ENCODE assay signal across 8 cellular contexts in genomic region chr17:59859444-59860025, GRCh38. TPM values are rescaled to one million over a fixed set of nuclear protein-coding genes. Genes with fewer than 3 reads are reported as not detected.
DNase-seq lines count a peak whose midpoint lies in the region; ATAC-seq and TF ChIP-seq lines count a peak whose summit lies in the region.

No MANE protein-coding gene starts in this region.

- H3K4me3 Mint-ChIP-seq in central memory CD8-positive, alpha-beta T cell = no peak overlapping the region
- H3K4me3 Mint-ChIP-seq in natural killer cell = no peak overlapping the region
- no peak overlapping the region for H3K4me3 Mint-ChIP-seq in activated CD8-positive, alpha-beta memory T cell treated with anti-CD3 and anti-CD28 coated beads, Interleukin-2, amount 10 ng/mL, durations not matched to agents 7 days and 5 days

- no peaks in the 10 kb centered on the region for H3K9me3 Mint-ChIP-seq in central memory CD8-positive, alpha-beta T cell
- H3K9me3 Mint-ChIP-seq in natural killer cell = no peaks in the 10 kb centered on the region
- no peaks in the 10 kb centered on the region for H3K9me3 Mint-ChIP-seq in activated CD8-positive, alpha-beta memory T cell treated with anti-CD3 and anti-CD28 coated beads, Interleukin-2, amount 10 ng/mL, durations not matched to agents 7 days and 5 days (ENCODE audit: low read depth)

- no peak overlapping the region for H3K27ac ChIP-seq in caudate nucleus (ENCODE audit: low read depth, low read length)

- no peaks in the 10 kb centered on the region for H3K27me3 Mint-ChIP-seq in central memory CD8-positive, alpha-beta T cell
- no peaks in the 10 kb centered on the region for H3K27me3 Mint-ChIP-seq in natural killer cell (ENCODE audit: low read depth in 2 of 2)
- no peaks in the 10 kb centered on the region for H3K27me3 Mint-ChIP-seq in activated CD8-positive, alpha-beta memory T cell treated with anti-CD3 and anti-CD28 coated beads, Interleukin-2, amount 10 ng/mL, durations not matched to agents 7 days and 5 days

- CTCF ChIA-PET in activated CD8-positive, alpha-beta memory T cell treated with anti-CD3 and anti-CD28 coated beads, Interleukin-2, amount 10 ng/mL, durations not matched to agents 7 days and 5 days (lab: Charles Lee) = interaction anchor here (0.6 to 3.3 kb wide), 24 partner anchors 10 to 340 kb away, joined by 3 to 14 read pairs (median 4); partner anchors contain the start of genes RPS6KB1 and TUBD1

- TF ChIP-seq CTCF in natural killer cell (IDR thresholded peaks at IDR 0.05) = peak; percentile 69

- no peak overlapping the region for H3K27ac Mint-ChIP-seq in central memory CD8-positive, alpha-beta T cell (ENCODE audit: low read depth)
- no peak overlapping the region for H3K27ac Mint-ChIP-seq in natural killer cell
- no peak overlapping the region for H3K27ac Mint-ChIP-seq in activated CD8-positive, alpha-beta memory T cell treated with anti-CD3 and anti-CD28 coated beads, Interleukin-2, amount 10 ng/mL, durations not matched to agents 7 days and 5 days

- H3K36me3 Mint-ChIP-seq in central memory CD8-positive, alpha-beta T cell (ENCODE audit: insufficient read depth) = peaks cover 24% of the 10 kb centered on the region
- H3K36me3 Mint-ChIP-seq in natural killer cell = no peaks in the 10 kb centered on the region
- peaks cover 15% of the 10 kb centered on the region for H3K36me3 Mint-ChIP-seq in activated CD8-positive, alpha-beta memory T cell treated with anti-CD3 and anti-CD28 coated beads, Interleukin-2, amount 10 ng/mL, durations not matched to agents 7 days and 5 days

- intact Hi-C loops in natural killer cell (cut with micrococcal nuclease) = loop anchor here (1.0 kb wide), 1 partner anchor 106 kb away; no protein-coding TSS in a partner anchor

- DNase-seq in NCI-H82 (lab: John Stamatoyannopoulos, UW) = peak; percentile 9
- no peak for DNase-seq in NCI-H82 treated with DMSO at 0.1 percent for 48 hours (lab: John Stamatoyannopoulos, UW; ENCODE audit: unreplicated experiment)
- peak; percentile 58 for DNase-seq in NCI-H69 (lab: John Stamatoyannopoulos, UW)
- DNase-seq in central memory CD8-positive, alpha-beta T cell (ENCODE audit: low spot score in 2 of 2) = no peak
- DNase-seq in natural killer cell = no peak
- no peak for DNase-seq in activated CD8-positive, alpha-beta memory T cell treated with anti-CD3 and anti-CD28 coated beads, Interleukin-2, amount 10 ng/mL, durations not matched to agents 7 days and 5 days
- DNase-seq in caudate nucleus (lab: John Stamatoyannopoulos, UW) = no peak

- peak; percentile 56 for ATAC-seq in central memory CD8-positive, alpha-beta T cell (replicated peaks; ENCODE audit: extremely low read depth, poor library complexity, severe bottlenecking)
- ATAC-seq in natural killer cell (peak; percentile 52 to 67 (median 65)), GM21576 (IDR thresholded peaks at IDR 0.05; ENCODE audit: unreplicated experiment) (no peak)
- ATAC-seq in activated CD8-positive, alpha-beta memory T cell treated with anti-CD3 and anti-CD28 coated beads, Interleukin-2, amount 10 ng/mL, durations not matched to agents 7 days and 5 days = no peak

- no peaks in the 10 kb centered on the region for H3K4me1 Mint-ChIP-seq in central memory CD8-positive, alpha-beta T cell
- no peaks in the 10 kb centered on the region for H3K4me1 Mint-ChIP-seq in natural killer cell
- H3K4me1 Mint-ChIP-seq in activated CD8-positive, alpha-beta memory T cell treated with anti-CD3 and anti-CD28 coated beads, Interleukin-2, amount 10 ng/mL, durations not matched to agents 7 days and 5 days = peaks cover 20% of the 10 kb centered on the region

RNA-seq across cellular contexts. Expression of gene TUBD1, which starts 33.2 kb away (rescaled TPM):
- 1 to 10 TPM; 8.4 to 9.0 (median 8.4) TPM for total RNA-seq in natural killer cell
- total RNA-seq in activated CD8-positive, alpha-beta memory T cell treated with anti-CD3 and anti-CD28 coated beads, Interleukin-2, amount 10 ng/mL, durations not matched to agents 7 days and 5 days = 10 to 100 TPM; 14.3 to 15.5 TPM

RNA-seq across cellular contexts. Expression of gene RPS6KB1, which starts 33.4 kb away (rescaled TPM):
- 10 to 100 TPM; 70.6 to 85.0 (median 78.2) TPM for total RNA-seq in natural killer cell
- 10 to 100 TPM; 52.3 to 58.6 TPM for total RNA-seq in activated CD8-positive, alpha-beta memory T cell treated with anti-CD3 and anti-CD28 coated beads, Interleukin-2, amount 10 ng/mL, durations not matched to agents 7 days and 5 days

Comparison
In these comparisons a context has a peak if more than half of its experiments do, and no peak if none do; other contexts are left out.
1. DNase-seq: peak in NCI-H82 (single experiment) and NCI-H69 (single experiment); none in NCI-H82 treated with DMSO at 0.1 percent for 48 hours (single experiment), central memory CD8-positive, alpha-beta T cell (0 of 2), natural killer cell (single experiment), activated CD8-positive, alpha-beta memory T cell treated with anti-CD3 and anti-CD28 coated beads, Interleukin-2, amount 10 ng/mL, durations not matched to agents 7 days and 5 days (single experiment) and caudate nucleus (0 of 61).
2. ATAC-seq: peak in central memory CD8-positive, alpha-beta T cell (single experiment) and natural killer cell (3 of 3); none in GM21576 (single experiment) and activated CD8-positive, alpha-beta memory T cell treated with anti-CD3 and anti-CD28 coated beads, Interleukin-2, amount 10 ng/mL, durations not matched to agents 7 days and 5 days (single experiment).